ENCODE assay signal across 9 cellular contexts in the genomic region with DNA sequence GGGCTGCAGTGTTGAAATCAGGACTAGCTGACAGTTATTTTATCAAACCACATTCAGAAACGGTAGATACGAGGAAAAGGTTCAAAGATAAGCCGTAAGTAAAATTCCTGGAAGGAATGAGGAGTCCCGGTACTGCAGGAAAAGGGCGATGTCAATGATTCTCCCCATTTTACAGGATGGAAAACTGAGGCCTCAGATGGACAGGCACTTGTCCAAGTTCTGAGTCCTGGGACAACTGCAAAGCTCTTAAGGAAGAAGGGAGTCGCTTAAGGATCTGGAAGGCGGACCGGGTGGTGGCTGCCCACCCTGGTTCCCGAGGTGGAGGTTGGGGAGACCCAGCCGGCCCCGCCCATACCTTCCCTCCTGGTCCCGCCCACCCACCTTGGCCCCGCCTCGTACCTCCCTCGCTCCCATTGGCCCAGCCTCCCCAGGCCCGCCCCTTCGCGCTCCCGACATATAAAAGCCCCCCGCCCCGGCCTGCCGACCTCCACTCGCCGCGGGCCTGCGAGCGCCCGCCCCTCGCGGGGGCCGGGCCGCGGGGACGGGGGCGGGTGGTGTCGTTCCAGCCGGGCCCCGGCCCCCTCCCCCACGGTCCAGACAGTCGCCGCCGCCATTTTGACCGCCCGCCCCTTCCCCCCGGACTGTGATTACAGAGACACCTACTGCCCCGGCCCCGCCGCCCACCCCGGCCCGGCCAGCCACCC. TPM values are rescaled to one million over a fixed set of nuclear protein-coding genes. Genes with fewer than 3 reads are reported as not detected.
A peak's percentile ranks its signal among the peaks of the same experiment; 100 is the strongest.
DNase-seq lines count a peak whose midpoint lies in the region; ATAC-seq and TF ChIP-seq lines count a peak whose summit lies in the region.
"Had no signal": no experiment of that assay in that cellular context is flagged by ENCODE, and none has a peak within 500 bp of the region (broad histone marks: within the 10 kb centered on the region; RNA-seq: fewer than 3 reads in every experiment).

No MANE protein-coding gene starts in this region.

- peak; percentile 32 for ATAC-seq in GM21528 (IDR thresholded peaks at IDR 0.05; ENCODE audit: low FRiP score, unreplicated experiment)
- peak; percentile 78 for ATAC-seq in omental fat pad (ENCODE audit: low FRiP score)

- no peaks in the 10 kb centered on the region for H3K9me3 ChIP-seq in SK-N-MC (ENCODE audit: low read depth, low read length)

- H3K27me3 Mint-ChIP-seq in activated naive CD4-positive, alpha-beta T cell treated with anti-CD3 and anti-CD28 coated beads, Interleukin-2, amount 10 ng/mL, durations not matched to agents 7 days and 5 days = no peaks in the 10 kb centered on the region
- peaks cover 12% of the 10 kb centered on the region for H3K27me3 Mint-ChIP-seq in glutamatergic neuron (ENCODE audit: unreplicated experiment)

- peaks cover 60% of the 10 kb centered on the region for H3K4me1 Mint-ChIP-seq in activated naive CD4-positive, alpha-beta T cell treated with anti-CD3 and anti-CD28 coated beads, Interleukin-2, amount 10 ng/mL, durations not matched to agents 7 days and 5 days
- no peaks in the 10 kb centered on the region for H3K4me1 Mint-ChIP-seq in glutamatergic neuron (ENCODE audit: low read depth, unreplicated experiment)

- H3K36me3 ChIP-seq in SK-N-MC (ENCODE audit: insufficient read depth, low read length) = no peaks in the 10 kb centered on the region; the same call in 1 of the 2 replicates

- H3K27ac ChIP-seq in SK-N-MC = peak overlapping the region; percentile 91

- DNase-seq in COLO829 (ENCODE audit: low spot score) = peak; percentile 48
- DNase-seq in LoVo (ENCODE audit: low spot score) = peak; percentile 72
- peak; percentile 40 for DNase-seq in SK-N-MC (ENCODE audit: low read depth, low spot score)
- DNase-seq in activated naive CD4-positive, alpha-beta T cell treated with anti-CD3 and anti-CD28 coated beads, Interleukin-2, amount 10 ng/mL, durations not matched to agents 7 days and 5 days = peak; percentile 93
- DNase-seq in glutamatergic neuron = peak; percentile 96
- peak; percentile 84 for DNase-seq in omental fat pad (ENCODE audit: low spot score)
- peak; percentile 39 for DNase-seq in superior temporal gyrus (ENCODE audit: extremely low spot score)

- TF ChIP-seq CTCF in glutamatergic neuron (IDR thresholded peaks at IDR 0.05; ENCODE audit: partially characterized antibody, unreplicated experiment) (no peak), omental fat pad (IDR thresholded peaks at IDR 0.05) (no peak)

- H3K4me3 Mint-ChIP-seq in activated naive CD4-positive, alpha-beta T cell treated with anti-CD3 and anti-CD28 coated beads, Interleukin-2, amount 10 ng/mL, durations not matched to agents 7 days and 5 days = peak overlapping the region; percentile 86
- H3K4me3 Mint-ChIP-seq in glutamatergic neuron (ENCODE audit: unreplicated experiment) = peak overlapping the region; percentile 69

- peaks cover 3% of the 10 kb centered on the region for H3K36me3 Mint-ChIP-seq in activated naive CD4-positive, alpha-beta T cell treated with anti-CD3 and anti-CD28 coated beads, Interleukin-2, amount 10 ng/mL, durations not matched to agents 7 days and 5 days
- H3K36me3 Mint-ChIP-seq in glutamatergic neuron (ENCODE audit: unreplicated experiment) = no peaks in the 10 kb centered on the region

- no peaks in the 10 kb centered on the region for H3K9me3 Mint-ChIP-seq in activated naive CD4-positive, alpha-beta T cell treated with anti-CD3 and anti-CD28 coated beads, Interleukin-2, amount 10 ng/mL, durations not matched to agents 7 days and 5 days
- peaks cover 11% of the 10 kb centered on the region for H3K9me3 Mint-ChIP-seq in glutamatergic neuron (ENCODE audit: unreplicated experiment)

- H3K9ac ChIP-seq in SK-N-MC (ENCODE audit: insufficient read length) = peak overlapping the region; percentile 87

- CTCF ChIA-PET in activated naive CD4-positive, alpha-beta T cell treated with anti-CD3 and anti-CD28 coated beads, Interleukin-2, amount 10 ng/mL, durations not matched to agents 7 days and 5 days (lab: Charles Lee) = interaction anchor here (0.9 to 1.2 kb wide), 2 partner anchors 18 to 26 kb away, joined by 3 read pairs; partner anchors contain the start of gene IL27RA

- H3K4me3 ChIP-seq in SK-N-MC = peak overlapping the region; percentile 92

- H3K27ac Mint-ChIP-seq in activated naive CD4-positive, alpha-beta T cell treated with anti-CD3 and anti-CD28 coated beads, Interleukin-2, amount 10 ng/mL, durations not matched to agents 7 days and 5 days = peak overlapping the region; percentile 82
- H3K27ac Mint-ChIP-seq in glutamatergic neuron (ENCODE audit: unreplicated experiment) = peak overlapping the region; percentile 66

RNA-seq across cellular contexts. Expression of gene RFX1, which starts 0.6 kb away (rescaled TPM):
- total RNA-seq in glutamatergic neuron (ENCODE audit: unreplicated experiment) = 9.4 TPM
- total RNA-seq in omental fat pad = 1 to 10 TPM; 2.8 to 7.6 (median 3.2) TPM

RNA-seq across cellular contexts. Expression of gene RLN3, which starts 22.4 kb away (rescaled TPM):
- total RNA-seq in glutamatergic neuron (ENCODE audit: unreplicated experiment) = not detected
- not detected for total RNA-seq in omental fat pad
- total RNA-seq: glomerular endothelial cell had no signal

RNA-seq across cellular contexts. Expression of gene IL27RA, which starts 26.0 kb away (rescaled TPM):
- total RNA-seq in glutamatergic neuron (ENCODE audit: unreplicated experiment) (not detected), omental fat pad (10 to 100 TPM in 1 of 4 donors, 1 to 10 TPM in 3; 4.5 to 12.8 (median 6.3) TPM)

RNA-seq across cellular contexts. Expression of gene DCAF15, which starts 53.2 kb away (rescaled TPM):
- total RNA-seq in glutamatergic neuron (ENCODE audit: unreplicated experiment) = 84.4 TPM
- 10 to 100 TPM in 3 of 4 donors, 1 to 10 TPM in 1; 8.9 to 22.9 (median 11.9) TPM for total RNA-seq in omental fat pad

RNA-seq across cellular contexts. Expression of gene PALM3, which starts 56.3 kb away (rescaled TPM):
- total RNA-seq in glutamatergic neuron (ENCODE audit: unreplicated experiment) = 6.7 TPM
- total RNA-seq in omental fat pad = not detected
- total RNA-seq: glomerular endothelial cell had no signal

Comparison
In these comparisons a context has a peak if more than half of its experiments do, and no peak if none do; other contexts are left out.
1. Peak in every context shown above with its lines: DNase-seq, ATAC-seq, H3K4me3 ChIP-seq and H3K27ac ChIP-seq.
2. DNase-seq: peak in every context shown above with its lines; median percentile 96 in glutamatergic neuron; 93 in activated naive CD4-positive, alpha-beta T cell treated with anti-CD3 and anti-CD28 coated beads, Interleukin-2, amount 10 ng/mL, durations not matched to agents 7 days and 5 days; 84 in omental fat pad; 72 in LoVo; 48 in COLO829; 40 in SK-N-MC; 39 in superior temporal gyrus.